9 cellular contexts compared by ENCODE assay signal in the genomic region with DNA sequence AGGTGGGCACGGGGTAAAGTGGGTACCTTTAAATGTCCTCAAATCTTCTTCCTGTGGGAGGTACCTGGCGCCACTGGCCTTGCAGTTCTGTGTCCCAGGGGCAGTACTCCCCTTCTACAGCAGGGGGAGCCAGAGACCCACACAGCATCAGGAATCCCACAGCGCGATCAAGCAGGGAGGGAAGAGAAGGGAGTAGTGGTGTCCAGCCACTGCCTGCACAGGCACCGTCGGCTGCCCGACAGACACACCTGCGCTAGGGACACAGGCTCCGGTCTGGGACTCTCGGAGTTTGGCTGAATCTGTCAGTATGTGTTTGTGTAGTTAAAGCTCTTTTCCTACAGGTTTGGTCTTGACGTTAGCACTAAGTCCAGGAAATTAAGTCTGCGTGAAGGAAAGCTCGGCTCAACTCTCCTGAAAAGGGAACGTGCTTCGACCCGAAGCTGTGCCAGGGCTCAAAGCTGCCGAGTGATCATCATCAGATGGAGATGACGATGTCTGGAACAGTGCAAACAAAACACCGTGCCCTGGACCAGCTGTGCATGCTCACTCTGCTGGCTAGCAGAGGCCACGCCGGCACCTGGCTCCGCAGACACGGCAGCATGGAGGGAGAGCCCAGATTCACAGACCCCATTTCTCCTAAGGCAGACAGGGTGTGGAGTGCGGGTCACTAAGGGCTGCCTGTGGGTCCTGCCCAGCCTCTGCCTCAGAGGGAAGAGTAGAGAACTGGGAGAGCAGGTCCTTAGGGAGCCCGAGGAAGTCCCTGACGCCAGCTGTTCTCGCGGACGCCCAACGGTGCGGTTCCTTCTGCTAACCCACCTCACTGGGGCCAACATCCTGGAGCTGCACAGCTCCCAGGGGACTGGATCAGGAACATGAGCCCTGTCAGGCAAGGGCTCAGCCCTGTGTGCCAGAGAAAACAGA. TPM values are rescaled to one million over a fixed set of nuclear protein-coding genes. Genes with fewer than 3 reads are reported as not detected.
DNase-seq lines count a peak whose midpoint lies in the region; ATAC-seq, FAIRE-seq and TF ChIP-seq lines count a peak whose summit lies in the region.
"Had no signal": no experiment of that assay in that cellular context is flagged by ENCODE, and none has a peak within 500 bp of the region (broad histone marks: within the 10 kb centered on the region; RNA-seq: fewer than 3 reads in every experiment).

No MANE protein-coding gene starts in this region.

- no peaks in the 10 kb centered on the region for H3K9me3 Mint-ChIP-seq in central memory CD8-positive, alpha-beta T cell
- H3K9me3 Mint-ChIP-seq: activated naive CD4-positive, alpha-beta T cell treated with anti-CD3 and anti-CD28 coated beads, Interleukin-2, amount 50 U/mL, for 24 hours had no signal

- H3K4me3 Mint-ChIP-seq in central memory CD8-positive, alpha-beta T cell: no peak overlapping the region
- H3K4me3 Mint-ChIP-seq: activated naive CD4-positive, alpha-beta T cell treated with anti-CD3 and anti-CD28 coated beads, Interleukin-2, amount 50 U/mL, for 24 hours had no signal

- H3K36me3 Mint-ChIP-seq in central memory CD8-positive, alpha-beta T cell (ENCODE audit: insufficient read depth): peaks cover 11% of the 10 kb centered on the region
- H3K36me3 Mint-ChIP-seq: activated naive CD4-positive, alpha-beta T cell treated with anti-CD3 and anti-CD28 coated beads, Interleukin-2, amount 50 U/mL, for 24 hours had no signal

- no peak for FAIRE-seq in kidney (lab: Jason Lieb, UNC)

- peaks cover 9 to 26% of the 10 kb centered on the region in 2 experiments; a peak in 3 of 4 replicates for H3K36me3 ChIP-seq in HCT116 (ENCODE audit: control insufficient read depth in 1 of 2, insufficient read depth in 2 of 2, low read length in 2 of 2)
- peaks cover 17 to 19% of the 10 kb centered on the region in 2 donors for H3K36me3 ChIP-seq in kidney (ENCODE audit: control insufficient read depth in 1 of 2, insufficient read depth in 2 of 2, low read length in 2 of 2)

- no peak overlapping the region for H3K4me2 ChIP-seq in HCT116 (ENCODE audit: low read length)

- H3K9me3 ChIP-seq in HCT116 (ENCODE audit: control insufficient read depth in 1 of 2, insufficient read depth in 1 of 2, low read depth in 1 of 2, low read length in 2 of 2) (no peaks in the 10 kb centered on the region), kidney (ENCODE audit: control insufficient read depth in 1 of 2, low read length in 2 of 2) (no peaks in the 10 kb centered on the region)

- no peaks in the 10 kb centered on the region for H3K27me3 Mint-ChIP-seq in central memory CD8-positive, alpha-beta T cell
- H3K27me3 Mint-ChIP-seq: activated naive CD4-positive, alpha-beta T cell treated with anti-CD3 and anti-CD28 coated beads, Interleukin-2, amount 50 U/mL, for 24 hours had no signal

- peak; percentile 97 for ATAC-seq in HCT116
- ATAC-seq in central memory CD8-positive, alpha-beta T cell (replicated peaks; ENCODE audit: extremely low read depth, poor library complexity, severe bottlenecking): peak; percentile 75
- no peak for ATAC-seq in HG03460 (IDR thresholded peaks at IDR 0.05; ENCODE audit: unreplicated experiment)

- H4K20me1 ChIP-seq in HCT116 (ENCODE audit: insufficient read depth): no peaks in the 10 kb centered on the region

- intact Hi-C loops in HCT116 (cut with micrococcal nuclease): loop anchor here (1.0 kb wide), 2 partner anchors 201 to 246 kb away; no protein-coding TSS in a partner anchor
- intact Hi-C loops in kidney (cut with DNase I): no loop called here

- H3K27me3 ChIP-seq in HCT116 (ENCODE audit: insufficient read depth, low read length): no peaks in the 10 kb centered on the region

- TF ChIP-seq RAD21 in HCT116 (IDR thresholded peaks at IDR 0.05; ENCODE audit: low read depth): peak; percentile 90

- TF ChIP-seq POLR2A in HCT116 (IDR thresholded peaks at IDR 0.05; ENCODE audit: borderline replicate concordance, extremely low read depth, insufficient read depth, insufficient read length): no peak

- H3K9me2 ChIP-seq in HCT116 (ENCODE audit: insufficient read depth): no peaks in the 10 kb centered on the region

- no peak overlapping the region for H3K27ac ChIP-seq in HCT116 (ENCODE audit: low read depth, low read length)
- H3K27ac ChIP-seq in kidney (ENCODE audit: low read depth in 2 of 2, low read length in 2 of 2): no peak overlapping the region

- H3K27ac Mint-ChIP-seq in central memory CD8-positive, alpha-beta T cell (ENCODE audit: low read depth): peak overlapping the region; percentile 49
- H3K27ac Mint-ChIP-seq: activated naive CD4-positive, alpha-beta T cell treated with anti-CD3 and anti-CD28 coated beads, Interleukin-2, amount 50 U/mL, for 24 hours had no signal

- H2AFZ ChIP-seq in HCT116 (ENCODE audit: low read depth, low read length, poor library complexity, severe bottlenecking): no peak overlapping the region

- H3K4me1 Mint-ChIP-seq in central memory CD8-positive, alpha-beta T cell: peaks cover 7% of the 10 kb centered on the region

- BruUV-seq in HCT116 (replicated peaks; lab: Mats Ljungman, UMichigan): no TSS peak

- CTCF ChIA-PET in HCT116 (lab: Charles Lee): interaction anchor here (1.0 to 5.5 kb wide), 3 partner anchors 45 to 246 kb away, joined by 3 to 121 read pairs (median 4); a partner anchor contains a TSS

- RAD21 ChIA-PET in HCT116 (lab: Charles Lee; ENCODE audit: low non-redundant PET in 1 of 2, low total read pairs in 2 of 2, uncharacterized antibody in 2 of 2, unreplicated experiment in 2 of 2): interaction anchor here (0.5 to 2.3 kb wide), 5 partner anchors 88 to 247 kb away, joined by 3 to 12 read pairs (median 3); a partner anchor contains a TSS

- H3K4me3 ChIP-seq in HCT116 (replicated peaks in 1 of 2; ENCODE audit: low read depth in 1 of 2, low read length in 2 of 2) (no peak overlapping the region), kidney (ENCODE audit: low read length in 2 of 2) (no peak overlapping the region)

- POLR2A ChIA-PET in HCT116 (lab: Charles Lee): no interaction called here

- peak; percentile 92 for DNase-seq in COLO829 (ENCODE audit: low spot score)
- peak; percentile 52 for DNase-seq in HCT116 (ENCODE audit: low read depth, low spot score)
- DNase-seq in NCI-H2196 (lab: John Stamatoyannopoulos, UW; ENCODE audit: unreplicated experiment): peak; percentile 88
- peak; percentile 60 for DNase-seq in activated CD4-positive, CD25-positive, alpha-beta regulatory T cell treated with anti-CD3 and anti-CD28 coated beads, Interleukin-2, amount 50 U/mL, for 16 hours (ENCODE audit: low read depth, low spot score)
- peak; percentile 76 for DNase-seq in central memory CD8-positive, alpha-beta T cell (ENCODE audit: low spot score in 2 of 2)
- peak; percentile 88 for DNase-seq in kidney
- peak; percentile 71 for DNase-seq in stimulated activated CD4-positive, alpha-beta T cell treated with anti-CD3 and anti-CD28 coated beads, Interleukin-15, amount 100 ng/mL, for 1 hour (ENCODE audit: low read depth in 1 of 2, low spot score in 1 of 2)

- H3K4me1 ChIP-seq in HCT116 (ENCODE audit: control insufficient read depth in 1 of 2, insufficient read depth in 2 of 2, low read length in 2 of 2) (no peaks in the 10 kb centered on the region), kidney (ENCODE audit: control insufficient read depth in 1 of 2, insufficient read depth in 1 of 2, low read depth in 1 of 2, low read length in 2 of 2) (peaks cover 26 to 28% of the 10 kb centered on the region in 2 donors)

- TF ChIP-seq CTCF in HCT116 (IDR thresholded peaks at IDR 0.05 in 2 of 3, conservative IDR thresholded peaks at IDR 0.05 in 1 of 3; ENCODE audit: borderline replicate concordance in 1 of 3, insufficient read depth in 1 of 3, low read depth in 2 of 3, low read length in 2 of 3) (peak; percentile 77 to 99 (median 98); a peak in 5 of 6 replicates), kidney (IDR thresholded peaks at IDR 0.05; ENCODE audit: borderline replicate concordance, extremely low read depth, insufficient read depth) (peak; percentile 99)

- H3K79me2 ChIP-seq in HCT116 (ENCODE audit: insufficient read depth, low read length): no peaks in the 10 kb centered on the region

- H3K9ac ChIP-seq in HCT116 (ENCODE audit: low read length): no peak overlapping the region
- H3K9ac ChIP-seq in kidney (ENCODE audit: low read length in 2 of 2): no peak overlapping the region

TF ChIP-seq in HCT116, 20 proteins besides CTCF, POLR2A, EP300 and RAD21:
- TF ChIP-seq ZFX (IDR thresholded peaks at IDR 0.05) (no peak), SRF (IDR thresholded peaks at IDR 0.05; ENCODE audit: low read depth) (no peak), SP1 (IDR thresholded peaks at IDR 0.05; ENCODE audit: low read depth) (no peak), ZNF274 (IDR thresholded peaks at IDR 0.05; ENCODE audit: low read depth, low read length) (no peak), EZH2phosphoT487 (IDR thresholded peaks at IDR 0.05; ENCODE audit: borderline replicate concordance) (no peak), CEBPB (IDR thresholded peaks at IDR 0.05; ENCODE audit: low read depth) (no peak), EGR1 (IDR thresholded peaks at IDR 0.05; ENCODE audit: low read depth) (no peak)
- TF ChIP-seq, protein P1, sequence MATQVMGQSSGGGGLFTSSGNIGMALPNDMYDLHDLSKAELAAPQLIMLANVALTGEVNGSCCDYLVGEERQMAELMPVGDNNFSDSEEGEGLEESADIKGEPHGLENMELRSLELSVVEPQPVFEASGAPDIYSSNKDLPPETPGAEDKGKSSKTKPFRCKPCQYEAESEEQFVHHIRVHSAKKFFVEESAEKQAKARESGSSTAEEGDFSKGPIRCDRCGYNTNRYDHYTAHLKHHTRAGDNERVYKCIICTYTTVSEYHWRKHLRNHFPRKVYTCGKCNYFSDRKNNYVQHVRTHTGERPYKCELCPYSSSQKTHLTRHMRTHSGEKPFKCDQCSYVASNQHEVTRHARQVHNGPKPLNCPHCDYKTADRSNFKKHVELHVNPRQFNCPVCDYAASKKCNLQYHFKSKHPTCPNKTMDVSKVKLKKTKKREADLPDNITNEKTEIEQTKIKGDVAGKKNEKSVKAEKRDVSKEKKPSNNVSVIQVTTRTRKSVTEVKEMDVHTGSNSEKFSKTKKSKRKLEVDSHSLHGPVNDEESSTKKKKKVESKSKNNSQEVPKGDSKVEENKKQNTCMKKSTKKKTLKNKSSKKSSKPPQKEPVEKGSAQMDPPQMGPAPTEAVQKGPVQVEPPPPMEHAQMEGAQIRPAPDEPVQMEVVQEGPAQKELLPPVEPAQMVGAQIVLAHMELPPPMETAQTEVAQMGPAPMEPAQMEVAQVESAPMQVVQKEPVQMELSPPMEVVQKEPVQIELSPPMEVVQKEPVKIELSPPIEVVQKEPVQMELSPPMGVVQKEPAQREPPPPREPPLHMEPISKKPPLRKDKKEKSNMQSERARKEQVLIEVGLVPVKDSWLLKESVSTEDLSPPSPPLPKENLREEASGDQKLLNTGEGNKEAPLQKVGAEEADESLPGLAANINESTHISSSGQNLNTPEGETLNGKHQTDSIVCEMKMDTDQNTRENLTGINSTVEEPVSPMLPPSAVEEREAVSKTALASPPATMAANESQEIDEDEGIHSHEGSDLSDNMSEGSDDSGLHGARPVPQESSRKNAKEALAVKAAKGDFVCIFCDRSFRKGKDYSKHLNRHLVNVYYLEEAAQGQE (IDR thresholded peaks at IDR 0.05; ENCODE audit: low read depth): no peak

RNA-seq across cellular contexts. Expression of a gene that starts 56.0 kb away (rescaled TPM):
- total RNA-seq in HCT116 (2021; ENCODE audit: unreplicated experiment) (58.2 TPM), kidney (12.5 TPM)
- polyA plus RNA-seq in HCT116 (2012): 65.1 and 82.9 TPM in 2 replicates
- polyA plus RNA-seq in kidney (ENCODE audit: insufficient read depth, low read depth, low replicate concordance): 10.6 TPM
